Comparison of ENCODE assay signal across 14 cellular contexts in genomic region chr2:70923378-70924015, GRCh38. TPM values are rescaled to one million over a fixed set of nuclear protein-coding genes. Genes with fewer than 3 reads are reported as not detected.
DNase-seq lines count a peak whose midpoint lies in the region; ATAC-seq and TF ChIP-seq lines count a peak whose summit lies in the region.
"Had no signal": no experiment of that assay in that cellular context is flagged by ENCODE, and none has a peak within 500 bp of the region (broad histone marks: within the 10 kb centered on the region; RNA-seq: fewer than 3 reads in every experiment).

No MANE protein-coding gene starts in this region.

- H3K9me2 ChIP-seq in PC-9 (ENCODE audit: insufficient read depth) = no peaks in the 10 kb centered on the region

- no TSS peak for BruUV-seq in PC-9 (replicated peaks; lab: Mats Ljungman, UMichigan)

- CTCF ChIA-PET in PC-9 (lab: Charles Lee) = no interaction called here

- H3K4me2 ChIP-seq in PC-9 = no peak overlapping the region

- H3K36me3 ChIP-seq in PC-9 (ENCODE audit: low read depth) (no peaks in the 10 kb centered on the region), lower lobe of right lung (no peaks in the 10 kb centered on the region)

- ATAC-seq in foreskin keratinocyte = no peak
- ATAC-seq in GM21825 (IDR thresholded peaks at IDR 0.05; ENCODE audit: unreplicated experiment) = no peak
- no peak for ATAC-seq in HG02981 (IDR thresholded peaks at IDR 0.05; ENCODE audit: unreplicated experiment)
- no peak for ATAC-seq in lower lobe of right lung
- no peak for ATAC-seq in GM21390 (IDR thresholded peaks at IDR 0.05; ENCODE audit: unreplicated experiment)
- ATAC-seq: activated T-cell treated with anti-CD3 and anti-CD28 coated beads, Interleukin-2, amount 50 U/mL, for 4 hours; effector memory CD8-positive, alpha-beta T cell had no signal

- no peaks in the 10 kb centered on the region for H4K20me1 ChIP-seq in PC-9 (ENCODE audit: insufficient read depth)

- H3K27ac ChIP-seq in C4-2B (no peak overlapping the region), PC-9 (no peak overlapping the region), foreskin keratinocyte (no peak overlapping the region), lower lobe of right lung (no peak overlapping the region)
- H3K27ac ChIP-seq: GM23248, skin epidermis had no signal

- H2AFZ ChIP-seq in PC-9 = no peak overlapping the region
- H2AFZ ChIP-seq: GM23248 had no signal

- no peaks in the 10 kb centered on the region for H3K4me1 ChIP-seq in PC-9 (replicated peaks; ENCODE audit: insufficient read depth)
- H3K4me1 ChIP-seq in foreskin keratinocyte = no peaks in the 10 kb centered on the region
- no peaks in the 10 kb centered on the region for H3K4me1 ChIP-seq in lower lobe of right lung

- H3K4me3 ChIP-seq in GM12865 (ENCODE audit: low read depth, low read length) (no peak overlapping the region), PC-9 (no peak overlapping the region), lower lobe of right lung (no peak overlapping the region)
- H3K4me3 ChIP-seq: GM23248, skin epidermis had no signal

- no peaks in the 10 kb centered on the region for H3F3A ChIP-seq in PC-9 (ENCODE audit: insufficient read depth, low read depth)

- no peaks in the 10 kb centered on the region for H3K27me3 ChIP-seq in PC-9 (ENCODE audit: insufficient read depth, low read depth)
- H3K27me3 ChIP-seq in foreskin keratinocyte = peaks cover 18% of the 10 kb centered on the region
- H3K27me3 ChIP-seq in lower lobe of right lung (ENCODE audit: low read depth) = no peaks in the 10 kb centered on the region

- H3K79me2 ChIP-seq in PC-9 (ENCODE audit: low read depth) = no peaks in the 10 kb centered on the region

- POLR2A ChIA-PET in PC-9 (lab: Charles Lee; ENCODE audit: unreplicated experiment) = no interaction called here

- H3K9me3 ChIP-seq in PC-9 (ENCODE audit: insufficient read depth, low read depth) = no peaks in the 10 kb centered on the region
- no peaks in the 10 kb centered on the region for H3K9me3 ChIP-seq in lower lobe of right lung

- intact Hi-C loops in PC-9 (cut with micrococcal nuclease; ENCODE audit: unreplicated experiment) (no loop called here), lower lobe of right lung (cut with DNase I) (loop anchor here (10.0 kb wide), 1 partner anchor 59 kb away; no protein-coding TSS in a partner anchor)

- DNase-seq in GM12865 (ENCODE audit: low read depth) (peak; percentile 31), PC-9 (no peak), foreskin keratinocyte (no peak), lower lobe of right lung (no peak)
- DNase-seq: activated T-cell treated with anti-CD3 and anti-CD28 coated beads, Interleukin-2, amount 50 U/mL, for 4 hours; effector memory CD8-positive, alpha-beta T cell; GM23248 had no signal

- TF ChIP-seq CTCF in C4-2B (conservative IDR thresholded peaks at IDR 0.05) (0 out of 2 replicates have a peak, but pooled peaks have one; percentile 17), GM12865 (IDR thresholded peaks at IDR 0.05; ENCODE audit: insufficient read depth, low read depth, low read length, missing control alignments) (peak; percentile 14), PC-9 (conservative IDR thresholded peaks at IDR 0.05) (peak; percentile 31; the same call in 1 of the 2 replicates), foreskin keratinocyte (conservative IDR thresholded peaks at IDR 0.05) (peak; percentile 42), lower lobe of right lung (IDR thresholded peaks at IDR 0.05) (no peak)

RNA-seq across cellular contexts. Expression of gene ATP6V1B1, which starts 12.2 kb away (rescaled TPM):
- total RNA-seq in PC-9 (2021) (7.8 and 13.9 TPM in 2 replicates), foreskin keratinocyte (not detected in 2 replicates), lower lobe of right lung (2.2 TPM)
- 0.08 TPM in 1 of 2 replicates, not detected in the other for polyA plus RNA-seq in foreskin keratinocyte
- total RNA-seq: activated T-cell treated with anti-CD3 and anti-CD28 coated beads, Interleukin-2, amount 50 U/mL, for 4 hours; GM23248; liver had no signal
- polyA plus RNA-seq: IgD-negative memory B cell, liver had no signal

RNA-seq across cellular contexts. Expression of gene VAX2, which starts 23.1 kb away (rescaled TPM):
- total RNA-seq in PC-9 (2021) = 0.58 TPM in 1 of 2 replicates, not detected in the other
- total RNA-seq in foreskin keratinocyte = 0.17 and 0.21 TPM in 2 replicates
- 0.36 and 0.44 TPM in 2 replicates for polyA plus RNA-seq in foreskin keratinocyte
- not detected for total RNA-seq in lower lobe of right lung
- total RNA-seq: liver had no signal
- polyA plus RNA-seq: IgD-negative memory B cell had no signal

RNA-seq across cellular contexts. Expression of gene ANKRD53, which starts 54.9 kb away (rescaled TPM):
- total RNA-seq in PC-9 (2021) (not detected in 2 replicates), foreskin keratinocyte (0.24 and 0.28 TPM in 2 replicates), lower lobe of right lung (1.1 TPM)
- 0.18 and 0.28 TPM in 2 replicates for polyA plus RNA-seq in foreskin keratinocyte
- total RNA-seq: activated T-cell treated with anti-CD3 and anti-CD28 coated beads, Interleukin-2, amount 50 U/mL, for 4 hours; GM23248 had no signal
- polyA plus RNA-seq: IgD-negative memory B cell had no signal
